Comparison of ENCODE assay signal across 14 cellular contexts in genomic region chr11:126111458-126112116, GRCh38. TPM values are rescaled to one million over a fixed set of nuclear protein-coding genes. Genes with fewer than 3 reads are reported as not detected.
DNase-seq lines count a peak whose midpoint lies in the region; ATAC-seq and TF ChIP-seq lines count a peak whose summit lies in the region.
"Had no signal": no experiment of that assay in that cellular context is flagged by ENCODE, and none has a peak within 500 bp of the region (broad histone marks: within the 10 kb centered on the region; RNA-seq: fewer than 3 reads in every experiment).

No MANE protein-coding gene starts in this region.

- H4K8ac ChIP-seq in trophoblast cell (ENCODE audit: low read depth, low read length) (peak overlapping the region; percentile 37), mesendoderm (ENCODE audit: low read depth, low read length) (no peak overlapping the region)

- no peaks in the 10 kb centered on the region for H3K9me3 ChIP-seq in BLaER1
- H3K9me3 ChIP-seq in heart right ventricle = no peaks in the 10 kb centered on the region
- H3K9me3 ChIP-seq in trophoblast cell (ENCODE audit: insufficient read depth, low read depth, low read length) = peaks cover 3% of the 10 kb centered on the region
- H3K9me3 ChIP-seq in upper lobe of right lung = no peaks in the 10 kb centered on the region
- H3K9me3 ChIP-seq: SJCRH30 had no signal

- H3K18ac ChIP-seq in trophoblast cell (ENCODE audit: low read length) (no peak overlapping the region), mesendoderm (ENCODE audit: low read length) (no peak overlapping the region)

- H2AK5ac ChIP-seq in trophoblast cell (ENCODE audit: low read length) (peak overlapping the region; percentile 38), mesendoderm (ENCODE audit: low read length) (no peak overlapping the region)

- H4K12ac ChIP-seq in trophoblast cell (ENCODE audit: low read depth, low read length) = no peak overlapping the region

- ATAC-seq in heart right ventricle (peak in 6 of 8 donors; percentile 26 to 56 (median 40)), GM19452 (IDR thresholded peaks at IDR 0.05; ENCODE audit: unreplicated experiment) (no peak), upper lobe of right lung (no peak)
- ATAC-seq: stimulated activated naive B cell treated with anti-CD40 and anti-IgM and Interleukin-4, amounts not matched to agents 10 μg/mL and 1 μg/mL and 100 μg/mL, for 72 hours had no signal

- H3K9ac ChIP-seq in BLaER1 (no peak overlapping the region), trophoblast cell (ENCODE audit: low read length) (no peak overlapping the region), mesendoderm (ENCODE audit: low read length) (no peak overlapping the region)

- TF ChIP-seq CTCF in heart right ventricle (IDR thresholded peaks at IDR 0.05) (no peak), upper lobe of right lung (IDR thresholded peaks at IDR 0.05) (no peak)

- H2BK120ac ChIP-seq in trophoblast cell (ENCODE audit: insufficient read depth, low read length, poor library complexity) = peak overlapping the region; percentile 40
- no peak overlapping the region for H2BK120ac ChIP-seq in mesendoderm (ENCODE audit: low read depth, low read length)

- H2AFZ ChIP-seq in trophoblast cell (ENCODE audit: insufficient read depth, low read length, poor library complexity) = no peak overlapping the region

- peak overlapping the region; percentile 27 for H2BK5ac ChIP-seq in trophoblast cell (ENCODE audit: low read depth, low read length, poor library complexity)
- H2BK5ac ChIP-seq in mesendoderm (ENCODE audit: low read length) = no peak overlapping the region

- 49 to 67% methylated on average over 8 of the region's 8 CpGs for WGBS in heart right ventricle, 2 donors
- no CpG with 5 or more reads among the region's 8 CpGs for WGBS in trophoblast cell (ENCODE audit: extremely low coverage, insufficient coverage, insufficient read length)
- no CpG with 5 or more reads among the region's 8 CpGs for WGBS in mesendoderm (ENCODE audit: extremely low coverage, insufficient coverage, low lambda C conversion rate)

- H2BK12ac ChIP-seq in trophoblast cell (ENCODE audit: low read length) = peak overlapping the region; percentile 26

- H3K4me2 ChIP-seq in BLaER1 = peak overlapping the region; percentile 79; the same call in 1 of the 2 replicates
- no peak overlapping the region for H3K4me2 ChIP-seq in trophoblast cell (ENCODE audit: low read length)
- H3K4me2 ChIP-seq in mesendoderm (ENCODE audit: low read length) = no peak overlapping the region

- DNase-seq in NCI-H2029 (lab: John Stamatoyannopoulos, UW) (peak; percentile 64), heart right ventricle (peak; percentile 56 to 67), trophoblast cell (no peak), cortex of kidney (lab: John Stamatoyannopoulos, UW) (no peak), mesendoderm (no peak), upper lobe of right lung (no peak)
- DNase-seq: activated CD4-positive, alpha-beta T cell treated with anti-CD3 and anti-CD28 coated beads, Interleukin-2, amount 50 U/mL, for 1 hour; activated T-cell treated with anti-CD3 and anti-CD28 coated beads for 4 hours; central memory CD4-positive, alpha-beta T cell; SJCRH30; stimulated activated naive B cell treated with anti-CD40 and anti-IgM and Interleukin-4, amounts not matched to agents 10 μg/mL and 1 μg/mL and 100 μg/mL, for 72 hours had no signal

- H3K4me1 ChIP-seq in BLaER1 = peaks cover 56% of the 10 kb centered on the region
- H3K4me1 ChIP-seq in heart right ventricle = peaks cover 25 to 66% (median 52%) of the 10 kb centered on the region in 9 donors
- peaks cover 41 to 61% of the 10 kb centered on the region in 2 experiments for H3K4me1 ChIP-seq in trophoblast cell (ENCODE audit: control insufficient read depth in 1 of 2, insufficient read depth in 2 of 2, low read length in 2 of 2)
- peaks cover 2% of the 10 kb centered on the region for H3K4me1 ChIP-seq in mesendoderm (ENCODE audit: control insufficient read depth, low read depth, low read length)
- peaks cover 20% of the 10 kb centered on the region for H3K4me1 ChIP-seq in upper lobe of right lung

- H3K23ac ChIP-seq in trophoblast cell (ENCODE audit: low read length) = no peak overlapping the region
- H3K23ac ChIP-seq in mesendoderm (ENCODE audit: low read length) = no peak overlapping the region

- H2BK15ac ChIP-seq in mesendoderm (replicated peaks; ENCODE audit: low read depth) = no peak overlapping the region

- H4K91ac ChIP-seq in trophoblast cell (ENCODE audit: low read depth, low read length) = peak overlapping the region; percentile 80

- H3K4me3 ChIP-seq in BLaER1 (no peak overlapping the region), heart right ventricle (no peak overlapping the region), trophoblast cell (ENCODE audit: low read depth, low read length) (no peak overlapping the region), mesendoderm (ENCODE audit: low read length) (no peak overlapping the region), upper lobe of right lung (no peak overlapping the region)
- H3K4me3 ChIP-seq: lung, SJCRH30 had no signal

- H3K79me1 ChIP-seq in trophoblast cell (ENCODE audit: low read length) (peaks cover 19% of the 10 kb centered on the region), mesendoderm (ENCODE audit: low read length) (no peaks in the 10 kb centered on the region)

- H3K79me2 ChIP-seq in trophoblast cell (ENCODE audit: control insufficient read depth, insufficient read depth, low read length, poor library complexity) (no peaks in the 10 kb centered on the region), mesendoderm (ENCODE audit: control insufficient read depth, insufficient read depth, low read length) (no peaks in the 10 kb centered on the region)

- intact Hi-C loops in heart right ventricle (cut with DNase I) = loop anchor here in 5 of 10 donors (5.0 to 10.0 kb wide), 3 partner anchors 47 to 737 kb away; partner anchors contain the start of gene CDON (in 5 of the 5)
- intact Hi-C loops in upper lobe of right lung (cut with DNase I) = no loop called here

- H3K27ac ChIP-seq in BLaER1 = no peak overlapping the region; the same call in 1 of the 2 replicates
- H3K27ac ChIP-seq in heart right ventricle = peak overlapping the region in 8 of 10 donors; percentile 40 to 86 (median 72)
- H3K27ac ChIP-seq in trophoblast cell (ENCODE audit: low read depth, low read length) = peak overlapping the region; percentile 29
- H3K27ac ChIP-seq in mesendoderm (ENCODE audit: low read depth, low read length) = no peak overlapping the region
- no peak overlapping the region for H3K27ac ChIP-seq in upper lobe of right lung
- H3K27ac ChIP-seq: SJCRH30 had no signal

- H4K20me1 ChIP-seq in BLaER1 = no peaks in the 10 kb centered on the region

- no peak overlapping the region for H4K5ac ChIP-seq in mesendoderm (ENCODE audit: low read length)

- no peak overlapping the region for H3K56ac ChIP-seq in mesendoderm (ENCODE audit: low read length)

- no peaks in the 10 kb centered on the region for H3K27me3 ChIP-seq in BLaER1
- no peaks in the 10 kb centered on the region for H3K27me3 ChIP-seq in heart right ventricle
- H3K27me3 ChIP-seq in trophoblast cell (ENCODE audit: insufficient read depth, low read length) = no peaks in the 10 kb centered on the region
- H3K27me3 ChIP-seq in mesendoderm (ENCODE audit: insufficient read depth, low read length, poor library complexity) = no peaks in the 10 kb centered on the region
- no peaks in the 10 kb centered on the region for H3K27me3 ChIP-seq in upper lobe of right lung
- H3K27me3 ChIP-seq: SJCRH30 had no signal

- H3K4ac ChIP-seq in trophoblast cell (ENCODE audit: low read depth, low read length) (peak overlapping the region; percentile 1), mesendoderm (ENCODE audit: low read depth, low read length) (no peak overlapping the region)

- H3K36me3 ChIP-seq in BLaER1 (no peaks in the 10 kb centered on the region), heart right ventricle (no peaks in the 10 kb centered on the region), trophoblast cell (ENCODE audit: control insufficient read depth in 1 of 2, insufficient read depth in 2 of 2, low read length in 2 of 2) (no peaks in the 10 kb centered on the region), mesendoderm (ENCODE audit: control insufficient read depth, insufficient read depth, low read length) (no peaks in the 10 kb centered on the region), upper lobe of right lung (no peaks in the 10 kb centered on the region)
- H3K36me3 ChIP-seq: SJCRH30 had no signal

- H3K14ac ChIP-seq in trophoblast cell (ENCODE audit: low read length) = peak overlapping the region; percentile 79

RNA-seq across cellular contexts. Expression of gene CDON, which starts 48.9 kb away (rescaled TPM):
- total RNA-seq in heart right ventricle (10 to 100 TPM in 2 of 10 donors, 1 to 10 TPM in 8; 5.4 to 17.1 (median 9.3) TPM), upper lobe of right lung (13.3 TPM)
- polyA plus RNA-seq in heart right ventricle = 1 to 10 TPM; 1.4 to 2.4 TPM
- 41.5 and 45.5 TPM in 2 replicates for polyA plus RNA-seq in trophoblast cell (2013)
- polyA plus RNA-seq in mesendoderm (2013, experiment 1 of 2) = 6.7 TPM
- 7.5 TPM for polyA plus RNA-seq in mesendoderm (2013, experiment 2 of 2)

Comparison
In these comparisons a context has a peak if more than half of its experiments do, and no peak if none do; other contexts are left out.
1. H3K27ac ChIP-seq: peak in heart right ventricle (8 of 10) and trophoblast cell (single experiment); none in BLaER1 (single experiment), mesendoderm (single experiment) and upper lobe of right lung (single experiment).
2. DNase-seq: peak in NCI-H2029 (single experiment) and heart right ventricle (2 of 2); none in trophoblast cell (0 of 2), cortex of kidney (single experiment), mesendoderm (single experiment) and upper lobe of right lung (single experiment).
3. ATAC-seq: peak in heart right ventricle (6 of 8); none in GM19452 (single experiment) and upper lobe of right lung (single experiment).